35 cellular contexts compared by ENCODE assay signal in genomic region chr9:69619233-69619632, GRCh38.
"Had no signal": no experiment of that assay in that cellular context is flagged by ENCODE, and none has a peak within 500 bp of the region (broad histone marks: within the 10 kb centered on the region; RNA-seq: fewer than 3 reads in every experiment).

No MANE protein-coding gene starts in this region.

- H3K4me2 ChIP-seq: KMS-11 had no signal

- H3K9me3 ChIP-seq: MG63 had no signal

- H3K36me3 ChIP-seq: MG63 had no signal

- DNase-seq: Karpas-422, Kasumi-1, MG63, MV-4-11, NCI-H1048, NCI-H1092, NCI-H1092 treated with DMSO at 0.1 percent for 48 hours, NCI-H1105, NCI-H1105 treated with DMSO at 0.1 percent for 48 hours, NCI-H1417, NCI-H1417 treated with DMSO at 0.1 percent for 48 hours, NCI-H1436, NCI-H1436 treated with DMSO at 0.1 percent for 48 hours, NCI-H146, NCI-H1694, NCI-H1694 treated with DMSO at 0.1 percent for 48 hours, NCI-H187, NCI-H187 treated with DMSO at 0.1 percent for 48 hours, NCI-H1930, NCI-H2029, NCI-H2029 treated with DMSO at 0.1 percent for 48 hours, NCI-H2081, NCI-H2081 treated with DMSO at 0.1 percent for 48 hours, NCI-H2107, NCI-H2171, NCI-H2171 treated with DMSO at 0.1 percent for 48 hours, NCI-H2227 treated with DMSO at 0.1 percent for 48 hours, NCI-H226, NCI-H345, NCI-H446, NCI-H446 treated with DMSO at 0.1 percent for 48 hours, NCI-H510A, NCI-H510A treated with DMSO at 0.1 percent for 48 hours, NCI-H524 had no signal

- H3K4me3 ChIP-seq: MG63 had no signal

- H3K27ac ChIP-seq: KMS-11 had no signal

- H3K27me3 ChIP-seq: MG63 had no signal

- H3K9ac ChIP-seq: KMS-11 had no signal
